Comparison of ENCODE assay signal across 27 cellular contexts in genomic region chr20:57066126-57066900, GRCh38.
DNase-seq lines count a peak whose midpoint lies in the region; ATAC-seq, FAIRE-seq and TF ChIP-seq lines count a peak whose summit lies in the region.
"Had no signal": no experiment of that assay in that cellular context is flagged by ENCODE, and none has a peak within 500 bp of the region (broad histone marks: within the 10 kb centered on the region; RNA-seq: fewer than 3 reads in every experiment).

No MANE protein-coding gene starts in this region.

- no peak overlapping the region; the same call in 1 of the 2 replicates for H2BK12ac ChIP-seq in H1 (ENCODE audit: low read depth, low read length)

- no peak overlapping the region for H3K18ac ChIP-seq in H1 (ENCODE audit: extremely low read depth, low read length)

- H3K79me1 ChIP-seq in H1 (ENCODE audit: low read depth, low read length), result no peaks in the 10 kb centered on the region

- H2AK5ac ChIP-seq in H1 (ENCODE audit: low read depth, low read length), result no peak overlapping the region

- no peak overlapping the region for H3K4me2 ChIP-seq in H1 (ENCODE audit: insufficient read depth in 1 of 2, low read depth in 2 of 2, low read length in 2 of 2)
- H3K4me2 ChIP-seq: BLaER1 treated with 17β-estradiol and CSF1 and Interleukin-3, amounts not matched to agents 10 nM and 100 nM; SK-N-SH had no signal

- no peak overlapping the region for H3K56ac ChIP-seq in H1 (replicated peaks; ENCODE audit: insufficient read length, low read depth, low read length)

- DNase-seq in EH (ENCODE audit: low read depth) (peak; percentile 41), NT2/D1 (ENCODE audit: low read depth, low spot score) (no peak), H1 (ENCODE audit: low read depth in 1 of 2, low spot score in 2 of 2) (no peak), sciatic nerve (ENCODE audit: low spot score) (peak; percentile 19), NCI-H1092 (lab: John Stamatoyannopoulos, UW) (no peak), brain microvascular endothelial cell (no peak)
- DNase-seq: activated CD4-positive, CD25-positive, alpha-beta regulatory T cell treated with anti-CD3 and anti-CD28 coated beads, Interleukin-2, amount 50 U/mL, for 72 hours; activated naive CD8-positive, alpha-beta T cell treated with anti-CD3 and anti-CD28 coated beads for 36 hours; aorta; central memory CD4-positive, alpha-beta T cell; effector memory CD8-positive, alpha-beta T cell; foreskin fibroblast; GF-D8; head of caudate nucleus; IMR-90; left ventricle myocardium superior; NCI-H1048; NCI-H1694 treated with DMSO at 0.1 percent for 48 hours; NCI-H510A; SK-N-SH; stimulated activated CD4-positive, alpha-beta T cell treated with anti-CD3 and anti-CD28 coated beads, Interleukin-4, amount 100 ng/mL, for 24 hours had no signal

- no peak overlapping the region for H4K5ac ChIP-seq in H1 (ENCODE audit: insufficient read length, low read depth, low read length)

- no peaks in the 10 kb centered on the region for H3K36me3 ChIP-seq in NT2/D1 (ENCODE audit: insufficient read depth, insufficient read length, low read length)
- H3K36me3 ChIP-seq in H1 (ENCODE audit: control insufficient read depth in 2 of 4, insufficient read depth in 4 of 4, low read length in 3 of 4), result no peaks in the 10 kb centered on the region
- no peaks in the 10 kb centered on the region for H3K36me3 ChIP-seq in brain microvascular endothelial cell (replicated peaks)
- H3K36me3 ChIP-seq: BLaER1 treated with 17β-estradiol and CSF1 and Interleukin-3, amounts not matched to agents 10 nM and 100 nM; tibial artery had no signal

- no peak for TF ChIP-seq CTCF in H1 (IDR thresholded peaks at IDR 0.05; ENCODE audit: control extremely low read depth in 1 of 3, insufficient read depth in 1 of 3, low read depth in 1 of 3, low read length in 3 of 3)
- TF ChIP-seq CTCF in brain microvascular endothelial cell (IDR thresholded peaks at IDR 0.05; ENCODE audit: low read depth, low read length, missing control alignments), result no peak

- peak; percentile 13 for FAIRE-seq in H1 (lab: Jason Lieb, UNC)
- FAIRE-seq: islet of Langerhans, TTC549 had no signal

- H3K79me2 ChIP-seq in H1 (ENCODE audit: control insufficient read depth in 1 of 2, insufficient read depth in 2 of 2, low read length in 2 of 2), result no peaks in the 10 kb centered on the region

- POLR2A ChIA-PET in H1 (lab: Charles Lee; ENCODE audit: partially characterized antibody), result no interaction called here

- H3K23ac ChIP-seq in H1 (ENCODE audit: insufficient read length), result no peak overlapping the region

- no peak for TF ChIP-seq RAD21 in H1 (IDR thresholded peaks at IDR 0.05 in 1 of 2, conservative IDR thresholded peaks at IDR 0.05 in 1 of 2; ENCODE audit: low read depth in 2 of 2, low read length in 2 of 2)

- no peak overlapping the region for H4K8ac ChIP-seq in H1 (ENCODE audit: extremely low read depth, insufficient read depth, low read length)

- H3K23me2 ChIP-seq in H1 (ENCODE audit: low read depth, low read length), result peaks cover 2% of the 10 kb centered on the region

- WGBS in H1 (ENCODE audit: extremely low coverage in 1 of 2, insufficient coverage in 1 of 2, insufficient read length in 1 of 2, insufficient replicate concordance in 2 of 2, low coverage in 1 of 2, low lambda C conversion rate in 2 of 2, missing lambda C conversion rate in 1 of 2), 2 experiments, result 91% methylated on average over 11 of the region's 11 CpGs; no CpG with 5 or more reads in 1 of the 2 experiments

- intact Hi-C loops in sciatic nerve (cut with DNase I), result no loop called here

- H3K27me3 ChIP-seq in NT2/D1 (ENCODE audit: insufficient read depth, insufficient read length) (peaks cover 16% of the 10 kb centered on the region), H1 (replicated peaks in 1 of 4; ENCODE audit: control insufficient read depth in 3 of 4, extremely low read depth in 1 of 4, insufficient read depth in 3 of 4, low read length in 3 of 4) (peaks cover 4 to 23% (median 12%) of the 10 kb centered on the region in 4 experiments), brain microvascular endothelial cell (replicated peaks) (peaks cover 2% of the 10 kb centered on the region)

- H4K20me1 ChIP-seq in H1 (replicated peaks in 1 of 2; ENCODE audit: control insufficient read depth in 1 of 2, insufficient read depth in 2 of 2, low read length in 2 of 2), result no peaks in the 10 kb centered on the region
- H4K20me1 ChIP-seq: BLaER1 treated with 17β-estradiol and CSF1 and Interleukin-3, amounts not matched to agents 10 nM and 100 nM had no signal

- H3K4me3 ChIP-seq in NT2/D1 (ENCODE audit: insufficient read length, low read depth) (no peak overlapping the region), H1 (ENCODE audit: extremely low read depth in 1 of 4, insufficient read depth in 2 of 4, low read depth in 3 of 4, low read length in 4 of 4) (no peak overlapping the region), brain microvascular endothelial cell (ENCODE audit: low read depth, low read length) (no peak overlapping the region)
- H3K4me3 ChIP-seq: BLaER1 treated with 17β-estradiol and CSF1 and Interleukin-3, amounts not matched to agents 10 nM and 100 nM; tibial artery had no signal

- no peak overlapping the region for H3K14ac ChIP-seq in H1 (ENCODE audit: insufficient read length)

- in situ Hi-C loops in brain microvascular endothelial cell (cut with HindIII; ENCODE audit: low pct_ligation_motif_present, low sequenced_read_pairs), result no loop called here

- no peak overlapping the region for H2BK120ac ChIP-seq in H1 (replicated peaks; ENCODE audit: low read depth, low read length)

- no peak overlapping the region for H2AFZ ChIP-seq in H1 (ENCODE audit: low read length)

- no peak overlapping the region for H2BK5ac ChIP-seq in H1 (ENCODE audit: low read depth, low read length)

- CTCF ChIA-PET in H1 (lab: Charles Lee; ENCODE audit: partially characterized antibody), result interaction anchor here (0.6 to 2.8 kb wide), 8 partner anchors 13 to 71 kb away, joined by 3 to 12 read pairs (median 3); no protein-coding TSS in a partner anchor

- no peak overlapping the region for H2BK20ac ChIP-seq in H1 (ENCODE audit: low read length)

- no peak for TF ChIP-seq EP300 in H1 (IDR thresholded peaks at IDR 0.05; ENCODE audit: borderline replicate concordance in 1 of 2, low read depth in 2 of 2, low read length in 2 of 2)

- H3K9me3 ChIP-seq in NT2/D1 (ENCODE audit: insufficient read depth, low read length) (no peaks in the 10 kb centered on the region), H1 (ENCODE audit: insufficient read depth in 2 of 2, low read depth in 1 of 2, low read length in 1 of 2) (no peaks in the 10 kb centered on the region)
- H3K9me3 ChIP-seq: BLaER1 treated with 17β-estradiol and CSF1 and Interleukin-3, amounts not matched to agents 10 nM and 100 nM; Caco-2; SK-N-SH; tibial artery had no signal

- peak overlapping the region; percentile 6 for H3K9ac ChIP-seq in NT2/D1 (ENCODE audit: insufficient read length, low read depth)
- H3K9ac ChIP-seq in H1 (replicated peaks in 1 of 4; ENCODE audit: extremely low read depth in 1 of 4, low read depth in 3 of 4, low read length in 3 of 4), result no peak overlapping the region
- H3K9ac ChIP-seq: BLaER1 treated with 17β-estradiol and CSF1 and Interleukin-3, amounts not matched to agents 10 nM and 100 nM; SK-N-SH had no signal

- no peak overlapping the region for H4K91ac ChIP-seq in H1 (replicated peaks; ENCODE audit: insufficient read length, low read length)

- peaks cover 19% of the 10 kb centered on the region for H3K4me1 ChIP-seq in NT2/D1 (ENCODE audit: insufficient read depth, insufficient read length)
- peaks cover 2 to 12% (median 7%) of the 10 kb centered on the region in 4 experiments; a peak in 5 of 7 replicates for H3K4me1 ChIP-seq in H1 (replicated peaks in 1 of 4; ENCODE audit: control insufficient read depth in 3 of 4, insufficient read depth in 4 of 4, low read length in 3 of 4)
- H3K4me1 ChIP-seq: tibial artery had no signal

- H3K4ac ChIP-seq in H1 (replicated peaks; ENCODE audit: insufficient read length, low read depth, low read length), result no peak overlapping the region

- no peak for TF ChIP-seq POLR2A in H1 (IDR thresholded peaks at IDR 0.05; ENCODE audit: control extremely low read depth in 1 of 2, low read depth in 2 of 2, low read length in 2 of 2)

- H3K27ac ChIP-seq in H1 (ENCODE audit: low read depth, low read length) (no peak overlapping the region), brain microvascular endothelial cell (no peak overlapping the region)
- H3K27ac ChIP-seq: BLaER1 treated with 17β-estradiol and CSF1 and Interleukin-3, amounts not matched to agents 10 nM and 100 nM; tibial artery had no signal

- no peak overlapping the region for H2BK15ac ChIP-seq in H1 (ENCODE audit: low read length)

- ATAC-seq in sciatic nerve (no peak), GM21619 (IDR thresholded peaks at IDR 0.05; ENCODE audit: unreplicated experiment) (no peak)
- ATAC-seq: effector memory CD8-positive, alpha-beta T cell; left ventricle myocardium superior had no signal

TF ChIP-seq in H1, 55 proteins besides CTCF, POLR2A, EP300 and RAD21 (continues in another document):
- no peak for TF ChIP-seq JUN (IDR thresholded peaks at IDR 0.05; ENCODE audit: low read depth, low read length)
- TF ChIP-seq RFX5 (IDR thresholded peaks at IDR 0.05; ENCODE audit: borderline replicate concordance, low read depth, low read length), result no peak
- no peak for TF ChIP-seq SP1 (IDR thresholded peaks at IDR 0.05; ENCODE audit: low read depth, low read length)
- TF ChIP-seq, protein P1, sequence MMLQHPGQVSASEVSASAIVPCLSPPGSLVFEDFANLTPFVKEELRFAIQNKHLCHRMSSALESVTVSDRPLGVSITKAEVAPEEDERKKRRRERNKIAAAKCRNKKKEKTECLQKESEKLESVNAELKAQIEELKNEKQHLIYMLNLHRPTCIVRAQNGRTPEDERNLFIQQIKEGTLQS (IDR thresholded peaks at IDR 0.05; ENCODE audit: insufficient read depth, low read depth, low read length), result no peak
- TF ChIP-seq, protein P2, sequence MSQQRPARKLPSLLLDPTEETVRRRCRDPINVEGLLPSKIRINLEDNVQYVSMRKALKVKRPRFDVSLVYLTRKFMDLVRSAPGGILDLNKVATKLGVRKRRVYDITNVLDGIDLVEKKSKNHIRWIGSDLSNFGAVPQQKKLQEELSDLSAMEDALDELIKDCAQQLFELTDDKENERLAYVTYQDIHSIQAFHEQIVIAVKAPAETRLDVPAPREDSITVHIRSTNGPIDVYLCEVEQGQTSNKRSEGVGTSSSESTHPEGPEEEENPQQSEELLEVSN (IDR thresholded peaks at IDR 0.05), result no peak
- no peak for TF ChIP-seq KDM1A (IDR thresholded peaks at IDR 0.05; ENCODE audit: borderline replicate concordance, low read length)
- no peak for TF ChIP-seq BCL11A (IDR thresholded peaks at IDR 0.05; ENCODE audit: low read depth in 2 of 2, low read length in 2 of 2)
- TF ChIP-seq FOSL1 (IDR thresholded peaks at IDR 0.05; ENCODE audit: insufficient read depth, low read depth, low read length), result no peak
- no peak for TF ChIP-seq POLR2AphosphoS5 (IDR thresholded peaks at IDR 0.05; ENCODE audit: low read depth, low read length)
- no peak for TF ChIP-seq TCF12 (IDR thresholded peaks at IDR 0.05; ENCODE audit: low read depth, low read length)
- TF ChIP-seq JUND (IDR thresholded peaks at IDR 0.05; ENCODE audit: low read length), result no peak
- TF ChIP-seq BRCA1 (IDR thresholded peaks at IDR 0.05; ENCODE audit: low read depth, low read length), result no peak
- no peak for TF ChIP-seq ZNF274 (IDR thresholded peaks at IDR 0.05; ENCODE audit: borderline replicate concordance, extremely low read depth, low read length)

Comparison
In these comparisons a context has a peak if more than half of its experiments do, and no peak if none do; other contexts are left out.
1. DNase-seq: peak in EH (single experiment) and sciatic nerve (single experiment); none in NT2/D1 (single experiment), H1 (0 of 2), NCI-H1092 (single experiment) and brain microvascular endothelial cell (single experiment).